ENCODE assay signal across 12 cellular contexts in the genomic region with DNA sequence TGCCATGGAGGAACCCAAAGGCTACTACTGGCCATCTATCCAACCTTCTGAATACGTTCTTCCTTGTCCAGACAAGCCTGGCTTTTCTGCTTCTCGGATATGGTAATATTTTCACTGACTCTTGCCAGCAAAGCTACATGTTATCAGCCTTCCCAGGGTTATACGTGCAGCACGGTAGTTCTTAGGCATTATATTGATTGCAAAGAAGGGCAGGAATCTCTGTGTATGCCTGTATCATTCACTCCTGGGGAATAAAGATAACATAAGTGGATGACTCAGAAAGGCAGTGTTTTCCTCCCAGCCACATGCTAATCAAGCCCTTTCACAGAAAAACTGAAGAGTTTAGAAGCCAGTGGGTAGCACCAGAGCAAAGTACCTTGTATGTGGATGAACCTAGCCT.
DNase-seq lines count a peak whose midpoint lies in the region; ATAC-seq, FAIRE-seq and TF ChIP-seq lines count a peak whose summit lies in the region.
"Had no signal": no experiment of that assay in that cellular context is flagged by ENCODE, and none has a peak within 500 bp of the region (broad histone marks: within the 10 kb centered on the region; RNA-seq: fewer than 3 reads in every experiment).

No MANE protein-coding gene starts in this region.

- no peak overlapping the region for H2AFZ ChIP-seq in mesenchymal stem cell (ENCODE audit: low read depth, low read length)
- H2AFZ ChIP-seq: GM23248 had no signal

- H3K4me1 ChIP-seq in mesenchymal stem cell (ENCODE audit: control insufficient read depth, insufficient read depth, low read depth, low read length) (no peaks in the 10 kb centered on the region), spleen (peaks cover 0 to 11% (median 0%) of the 10 kb centered on the region in 6 donors)

- WGBS in mesenchymal stem cell: 14% methylated on average over 3 of the region's 4 CpGs
- 63 to 72% (median 68%) methylated on average over 4 of the region's 4 CpGs for WGBS in spleen, 5 donors

- no peak overlapping the region for H3K27ac ChIP-seq in mesenchymal stem cell (ENCODE audit: low read length, poor library complexity, severe bottlenecking)
- H3K27ac ChIP-seq in spleen: no peak overlapping the region
- H3K27ac ChIP-seq: epithelial cell of prostate, GM23248 had no signal

- no peak for TF ChIP-seq POLR2A in spleen (IDR thresholded peaks at IDR 0.05)

- no peak overlapping the region for H2BK5ac ChIP-seq in mesenchymal stem cell (ENCODE audit: low read depth, low read length, poor library complexity, severe bottlenecking)

- H2BK15ac ChIP-seq in mesenchymal stem cell (ENCODE audit: low read depth, poor library complexity, severe bottlenecking): no peak overlapping the region

- no peak overlapping the region for H3K9ac ChIP-seq in mesenchymal stem cell (ENCODE audit: low read length)
- H3K9ac ChIP-seq: GM23248 had no signal

- H3K36me3 ChIP-seq in bronchial epithelial cell (ENCODE audit: control insufficient read depth, insufficient read depth, low read length) (peaks cover 6% of the 10 kb centered on the region), mesenchymal stem cell (ENCODE audit: control insufficient read depth in 1 of 2, insufficient read depth in 2 of 2, low read depth in 1 of 2, low read length in 2 of 2) (no peaks in the 10 kb centered on the region), spleen (no peaks in the 10 kb centered on the region)

- in situ Hi-C loops in Caki2 (cut with HindIII; ENCODE audit: low pct_unique_long_range_greater_than_20kb, low sequenced_read_pairs): no loop called here

- no peak overlapping the region for H2BK12ac ChIP-seq in mesenchymal stem cell (ENCODE audit: low read length in 2 of 2)

- no peak overlapping the region for H3K4ac ChIP-seq in mesenchymal stem cell (ENCODE audit: low read depth in 1 of 2, low read length in 2 of 2)

- H3K14ac ChIP-seq in mesenchymal stem cell (ENCODE audit: low read length in 2 of 2): no peak overlapping the region

- H3K4me2 ChIP-seq in mesenchymal stem cell (ENCODE audit: low read length, poor library complexity, severe bottlenecking): no peak overlapping the region

- H3K18ac ChIP-seq in mesenchymal stem cell (ENCODE audit: low read depth in 1 of 2, low read length in 2 of 2): no peak overlapping the region

- FAIRE-seq in bronchial epithelial cell (lab: Jason Lieb, UNC): no peak

- TF ChIP-seq CTCF in bronchial epithelial cell (IDR thresholded peaks at IDR 0.05; ENCODE audit: insufficient read depth, low read length, severe bottlenecking) (no peak), spleen (IDR thresholded peaks at IDR 0.05 in 8 of 11, conservative IDR thresholded peaks at IDR 0.05 in 3 of 11) (no peak)

- H3K79me1 ChIP-seq in mesenchymal stem cell (replicated peaks; ENCODE audit: low read length, poor library complexity, severe bottlenecking): no peaks in the 10 kb centered on the region

- no peaks in the 10 kb centered on the region for H3K9me3 ChIP-seq in mesenchymal stem cell (ENCODE audit: control insufficient read depth, low read length)
- H3K9me3 ChIP-seq in spleen: no peaks in the 10 kb centered on the region

- H3K23ac ChIP-seq in mesenchymal stem cell (ENCODE audit: low read length in 2 of 2): no peak overlapping the region

- DNase-seq in Caki2 (ENCODE audit: low read depth): peak; percentile 43
- DNase-seq in LHCN-M2 (ENCODE audit: low read depth): peak; percentile 20
- DNase-seq in bronchial epithelial cell (ENCODE audit: low read depth): peak; percentile 57
- peak; percentile 79 for DNase-seq in mesenchymal stem cell
- no peak for DNase-seq in NCI-H2227 treated with DMSO at 0.1 percent for 48 hours (lab: John Stamatoyannopoulos, UW)
- no peak for DNase-seq in spleen
- DNase-seq: GM23248; stimulated activated naive CD8-positive, alpha-beta T cell treated with anti-CD3 and anti-CD28 coated beads, Interleukin-15, amount 100 ng/mL, for 72 hours had no signal

- no peak overlapping the region for H2BK120ac ChIP-seq in mesenchymal stem cell (ENCODE audit: low read depth, low read length)

- ATAC-seq in GM19452 (IDR thresholded peaks at IDR 0.05; ENCODE audit: unreplicated experiment) (no peak), HG02588 (IDR thresholded peaks at IDR 0.05; ENCODE audit: unreplicated experiment) (no peak)
- ATAC-seq: activated T-helper 17 cell treated with anti-CD3 and anti-CD28 coated beads, Interleukin-2, amount 50 U/mL, for 72 hours; stimulated activated naive CD8-positive, alpha-beta T cell treated with anti-CD3 and anti-CD28 coated beads, Interleukin-15, amount 100 ng/mL, for 72 hours had no signal

- no peak overlapping the region for H3K4me3 ChIP-seq in bronchial epithelial cell (ENCODE audit: low read depth, low read length)
- H3K4me3 ChIP-seq in mesenchymal stem cell (ENCODE audit: insufficient read depth in 1 of 2, low read depth in 1 of 2, low read length in 2 of 2): no peak overlapping the region
- no peak overlapping the region for H3K4me3 ChIP-seq in spleen
- H3K4me3 ChIP-seq: GM23248 had no signal

- no peak overlapping the region for H2AK5ac ChIP-seq in mesenchymal stem cell (ENCODE audit: low read length, severe bottlenecking)

- no peak overlapping the region for H4K91ac ChIP-seq in mesenchymal stem cell (ENCODE audit: low read length)

- intact Hi-C loops in spleen (cut with DNase I; ENCODE audit: low total_unique reads): no loop called here

- H4K8ac ChIP-seq in mesenchymal stem cell (ENCODE audit: low read length): no peak overlapping the region

- H3K27me3 ChIP-seq in bronchial epithelial cell (ENCODE audit: control insufficient read depth, insufficient read depth, low read length): no peaks in the 10 kb centered on the region
- H3K27me3 ChIP-seq in mesenchymal stem cell (ENCODE audit: control insufficient read depth in 1 of 2, insufficient read depth in 1 of 2, low read length in 2 of 2): no peaks in the 10 kb centered on the region
- no peaks in the 10 kb centered on the region for H3K27me3 ChIP-seq in spleen (replicated peaks in 1 of 7)

Comparison
In these comparisons a context has a peak if more than half of its experiments do, and no peak if none do; other contexts are left out.
1. DNase-seq: peak in Caki2 (single experiment), LHCN-M2 (single experiment), bronchial epithelial cell (single experiment) and mesenchymal stem cell (single experiment); none in NCI-H2227 treated with DMSO at 0.1 percent for 48 hours (single experiment) and spleen (single experiment).